In the genomic region with DNA sequence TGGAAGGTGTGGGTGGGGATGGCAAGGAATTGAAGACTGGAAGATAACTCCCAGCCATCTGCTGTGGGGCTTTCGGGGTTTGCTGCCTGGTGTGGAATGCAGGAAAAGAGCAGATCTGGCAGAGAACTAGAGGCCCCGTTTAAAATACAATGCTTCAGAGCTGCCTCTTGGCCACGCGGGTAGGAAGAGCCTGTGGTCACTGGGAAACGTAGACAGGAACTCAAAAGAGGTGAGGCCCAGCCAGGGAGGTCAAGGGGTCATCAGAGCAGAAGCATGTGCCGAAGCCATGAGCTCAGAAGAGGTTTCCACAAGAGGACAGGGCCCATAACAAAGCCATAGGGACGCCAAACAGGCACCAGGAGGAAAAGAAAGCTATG, we compare ENCODE assay signal across 8 cellular contexts. TPM values are rescaled to one million over a fixed set of nuclear protein-coding genes. Genes with fewer than 3 reads are reported as not detected.
DNase-seq lines count a peak whose midpoint lies in the region; ATAC-seq and TF ChIP-seq lines count a peak whose summit lies in the region.

No MANE protein-coding gene starts in this region.

- H3K27me3 Mint-ChIP-seq in HFFc6 (ENCODE audit: insufficient read depth): peaks cover 1% of the 10 kb centered on the region; the same call in 1 of the 2 replicates
- H3K27me3 Mint-ChIP-seq in activated naive CD8-positive, alpha-beta T cell treated with anti-CD3 and anti-CD28 coated beads, Interleukin-2, amount 10 ng/mL, durations not matched to agents 7 days and 5 days: no peaks in the 10 kb centered on the region
- no peaks in the 10 kb centered on the region for H3K27me3 Mint-ChIP-seq in memory B cell

- TF ChIP-seq CTCF in C4-2B (conservative IDR thresholded peaks at IDR 0.05): no peak
- TF ChIP-seq CTCF in HFFc6 (IDR thresholded peaks at IDR 0.05): no peak

- peaks cover 50% of the 10 kb centered on the region for H3K4me1 Mint-ChIP-seq in HFFc6 (ENCODE audit: low read depth)
- peaks cover 17% of the 10 kb centered on the region for H3K4me1 Mint-ChIP-seq in activated naive CD8-positive, alpha-beta T cell treated with anti-CD3 and anti-CD28 coated beads, Interleukin-2, amount 10 ng/mL, durations not matched to agents 7 days and 5 days
- peaks cover 17% of the 10 kb centered on the region for H3K4me1 Mint-ChIP-seq in memory B cell

- peaks cover 4% of the 10 kb centered on the region; the same call in 1 of the 2 replicates for H3K36me3 Mint-ChIP-seq in HFFc6 (ENCODE audit: low read depth)
- peaks cover 3% of the 10 kb centered on the region for H3K36me3 Mint-ChIP-seq in activated naive CD8-positive, alpha-beta T cell treated with anti-CD3 and anti-CD28 coated beads, Interleukin-2, amount 10 ng/mL, durations not matched to agents 7 days and 5 days
- H3K36me3 Mint-ChIP-seq in memory B cell: peaks cover 2% of the 10 kb centered on the region

- POLR2A ChIA-PET in activated naive CD8-positive, alpha-beta T cell treated with anti-CD3 and anti-CD28 coated beads, Interleukin-2, amount 10 ng/mL, durations not matched to agents 7 days and 5 days (lab: Charles Lee): no interaction called here

- peak; percentile 33 for ATAC-seq in activated naive CD8-positive, alpha-beta T cell treated with anti-CD3 and anti-CD28 coated beads, Interleukin-2, amount 10 ng/mL, durations not matched to agents 7 days and 5 days (ENCODE audit: low read depth)
- no peak for ATAC-seq in memory B cell (ENCODE audit: low read depth)

- H3K9me3 Mint-ChIP-seq in HFFc6: no peaks in the 10 kb centered on the region
- no peaks in the 10 kb centered on the region for H3K9me3 Mint-ChIP-seq in activated naive CD8-positive, alpha-beta T cell treated with anti-CD3 and anti-CD28 coated beads, Interleukin-2, amount 10 ng/mL, durations not matched to agents 7 days and 5 days
- H3K9me3 Mint-ChIP-seq in memory B cell: no peaks in the 10 kb centered on the region

- peak overlapping the region; percentile 81 for H3K27ac ChIP-seq in C4-2B

- peak overlapping the region; percentile 60; the same call in 1 of the 2 replicates for H3K4me3 Mint-ChIP-seq in HFFc6
- peak overlapping the region; percentile 49 for H3K4me3 Mint-ChIP-seq in activated naive CD8-positive, alpha-beta T cell treated with anti-CD3 and anti-CD28 coated beads, Interleukin-2, amount 10 ng/mL, durations not matched to agents 7 days and 5 days
- no peak overlapping the region for H3K4me3 Mint-ChIP-seq in memory B cell

- H3K27ac Mint-ChIP-seq in HFFc6: peak overlapping the region; percentile 91
- H3K27ac Mint-ChIP-seq in activated naive CD8-positive, alpha-beta T cell treated with anti-CD3 and anti-CD28 coated beads, Interleukin-2, amount 10 ng/mL, durations not matched to agents 7 days and 5 days: peak overlapping the region; percentile 78
- H3K27ac Mint-ChIP-seq in memory B cell: peak overlapping the region; percentile 65

- no peak for DNase-seq in HFFc6
- no peak for DNase-seq in activated naive CD8-positive, alpha-beta T cell treated with anti-CD3 and anti-CD28 coated beads, Interleukin-2, amount 10 ng/mL, durations not matched to agents 7 days and 5 days
- DNase-seq in memory B cell (ENCODE audit: low spot score in 2 of 2): no peak
- DNase-seq in AG08396 (ENCODE audit: low spot score): no peak
- DNase-seq in NCI-H69 (lab: John Stamatoyannopoulos, UW): no peak
- no peak for DNase-seq in Ammon's horn (ENCODE audit: low spot score)
- DNase-seq in activated gamma-delta T cell treated with Interleukin-2 at 50 U/mL for 16 hours: no peak

RNA-seq across cellular contexts. Expression of a gene that starts 14.5 kb away (rescaled TPM):
- total RNA-seq in HFFc6 (2021; fragmentation: NEBNext Ultra II Directional; extraction: Animal tissue kit (Norgen Biotek cat#: 25700)): 10 to 100 TPM; 11.3 to 15.2 (median 13.3) TPM
- total RNA-seq in activated naive CD8-positive, alpha-beta T cell treated with anti-CD3 and anti-CD28 coated beads, Interleukin-2, amount 10 ng/mL, durations not matched to agents 7 days and 5 days: 1 to 10 TPM; 1.1 to 1.4 TPM

RNA-seq across cellular contexts. Expression of a gene that starts 14.9 kb away (rescaled TPM):
- total RNA-seq in HFFc6 (2021; fragmentation: NEBNext Ultra II Directional; extraction: Animal tissue kit (Norgen Biotek cat#: 25700)): 10 to 100 TPM; 23.6 to 30.9 (median 25.9) TPM
- total RNA-seq in activated naive CD8-positive, alpha-beta T cell treated with anti-CD3 and anti-CD28 coated beads, Interleukin-2, amount 10 ng/mL, durations not matched to agents 7 days and 5 days: 10 to 100 TPM; 13.3 to 14.6 TPM

Comparison
In these comparisons a context has a peak if more than half of its experiments do, and no peak if none do; other contexts are left out.
1. RNA of a gene that starts 14.5 kb away (total RNA-seq): 11.3 to 15.2 TPM in HFFc6; 1.1 to 1.4 TPM in activated naive CD8-positive, alpha-beta T cell treated with anti-CD3 and anti-CD28 coated beads, Interleukin-2, amount 10 ng/mL, durations not matched to agents 7 days and 5 days; every median in the first group is over 4 times any median in the second.
2. Peak in every context shown above with its lines, with median percentiles within 50 percentile points of each other: H3K27ac Mint-ChIP-seq.